9 cellular contexts compared by ENCODE assay signal in the genomic region with DNA sequence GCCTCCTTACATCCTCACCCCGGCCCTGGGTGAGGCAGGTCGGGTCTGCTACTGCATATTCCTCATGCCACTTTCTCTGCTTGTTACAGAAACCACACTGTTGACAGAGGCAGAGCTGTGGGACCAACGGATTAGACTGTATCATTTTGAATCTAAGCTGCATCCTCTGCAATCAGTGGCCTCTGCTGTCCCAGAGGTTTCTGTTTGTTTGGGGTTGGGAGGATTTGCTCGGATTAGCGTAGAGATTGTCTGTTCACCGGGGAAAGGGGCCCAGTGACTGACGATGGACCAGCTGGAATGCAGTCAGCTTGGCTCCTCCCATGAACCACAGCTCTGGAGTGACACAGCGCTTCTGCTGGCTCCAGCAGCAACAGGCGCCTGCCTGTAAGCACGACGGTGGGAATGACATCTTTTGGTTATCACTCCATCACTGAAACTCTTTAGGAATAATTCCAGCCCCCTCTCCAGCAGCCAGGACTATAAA. TPM values are rescaled to one million over a fixed set of nuclear protein-coding genes. Genes with fewer than 3 reads are reported as not detected.
DNase-seq lines count a peak whose midpoint lies in the region; ATAC-seq and TF ChIP-seq lines count a peak whose summit lies in the region.
"Had no signal": no experiment of that assay in that cellular context is flagged by ENCODE, and none has a peak within 500 bp of the region (broad histone marks: within the 10 kb centered on the region; RNA-seq: fewer than 3 reads in every experiment).

No MANE protein-coding gene starts in this region.

- POLR2A ChIA-PET in PC-3 (lab: Charles Lee; ENCODE audit: unreplicated experiment), result no interaction called here

- TF ChIP-seq CTCF in fibroblast of the aortic adventitia (IDR thresholded peaks at IDR 0.05; ENCODE audit: insufficient read depth, low read length) (no peak), neural progenitor cell (IDR thresholded peaks at IDR 0.05) (peak; percentile 20), PC-3 (conservative IDR thresholded peaks at IDR 0.05; ENCODE audit: low read depth, low read length) (no peak)

- H3K27me3 Mint-ChIP-seq in neural progenitor cell (ENCODE audit: insufficient read depth, low read depth), result peaks cover 2% of the 10 kb centered on the region

- DNase-seq in D341Med (ENCODE audit: low spot score) (peak; percentile 89), OCI-M1 (lab: John Stamatoyannopoulos, UW) (peak; percentile 45), fibroblast of the aortic adventitia (ENCODE audit: low read depth) (peak; percentile 86), neural progenitor cell (ENCODE audit: low spot score) (peak; percentile 95), PC-3 (no peak)
- no peak for DNase-seq in stimulated activated CD8-positive, alpha-beta memory T cell treated with anti-CD3 and anti-CD28 coated beads, Interleukin-4, amount 100 ng/mL, for 48 hours
- no peak for DNase-seq in activated CD4-positive, CD25-positive, alpha-beta regulatory T cell treated with anti-CD3 and anti-CD28 coated beads, Interleukin-2, amount 50 U/mL, for 72 hours

- CTCF ChIA-PET in PC-3 (lab: Charles Lee), result no interaction called here

- H3F3A ChIP-seq in neural progenitor cell (ENCODE audit: low read depth) (peaks cover 5% of the 10 kb centered on the region), PC-3 (ENCODE audit: low read length, unreplicated experiment) (no peaks in the 10 kb centered on the region)

- ATAC-seq in PC-3 (no peak), GM18520 (IDR thresholded peaks at IDR 0.05; ENCODE audit: unreplicated experiment) (no peak)

- no peak overlapping the region for H3K27ac ChIP-seq in neural progenitor cell
- no peak overlapping the region for H3K27ac ChIP-seq in PC-3 (ENCODE audit: low read length)

- H3K27me3 ChIP-seq in neural progenitor cell (no peaks in the 10 kb centered on the region), PC-3 (ENCODE audit: low read length) (no peaks in the 10 kb centered on the region)

- no TSS peak for BruUV-seq in PC-3 (replicated peaks; lab: Mats Ljungman, UMichigan)

- H3K4me1 ChIP-seq in neural progenitor cell (peaks cover 20% of the 10 kb centered on the region), PC-3 (ENCODE audit: insufficient read depth, low read length) (peaks cover 7% of the 10 kb centered on the region)

- H3K9me3 ChIP-seq in neural progenitor cell (ENCODE audit: low read depth) (no peaks in the 10 kb centered on the region), PC-3 (ENCODE audit: low read length) (no peaks in the 10 kb centered on the region)

- H2AFZ ChIP-seq in neural progenitor cell (replicated peaks), result peak overlapping the region; percentile 58
- H2AFZ ChIP-seq in PC-3 (ENCODE audit: low read length), result no peak overlapping the region

- H3K9me3 Mint-ChIP-seq in neural progenitor cell, result no peaks in the 10 kb centered on the region
- H3K9me3 Mint-ChIP-seq: dendritic cell treated with granulocyte-macrophage colony-stimulating factor and Interleukin-4, amounts not matched to agents 40 ng/mL and 50 ng/mL, for 4 days had no signal

- H4K20me1 ChIP-seq in neural progenitor cell (ENCODE audit: low read depth), result no peaks in the 10 kb centered on the region
- no peaks in the 10 kb centered on the region for H4K20me1 ChIP-seq in PC-3 (ENCODE audit: low read length)

- H3K36me3 Mint-ChIP-seq in neural progenitor cell, result no peaks in the 10 kb centered on the region

- H3K4me2 ChIP-seq in neural progenitor cell (peak overlapping the region; percentile 56), PC-3 (ENCODE audit: low read length) (no peak overlapping the region)

- H3K4me3 ChIP-seq in fibroblast of the aortic adventitia (ENCODE audit: low read depth, low read length) (no peak overlapping the region), neural progenitor cell (no peak overlapping the region), PC-3 (ENCODE audit: low read length) (no peak overlapping the region)

- intact Hi-C loops in PC-3 (cut with micrococcal nuclease), result no loop called here

- H3K36me3 ChIP-seq in neural progenitor cell, result no peaks in the 10 kb centered on the region
- H3K36me3 ChIP-seq in PC-3 (ENCODE audit: low read depth, low read length), result no peaks in the 10 kb centered on the region

- H3K27ac Mint-ChIP-seq in neural progenitor cell, result peak overlapping the region; percentile 92
- H3K27ac Mint-ChIP-seq: dendritic cell treated with granulocyte-macrophage colony-stimulating factor and Interleukin-4, amounts not matched to agents 40 ng/mL and 50 ng/mL, for 4 days had no signal

- H3K4me3 Mint-ChIP-seq in neural progenitor cell, result peak overlapping the region; percentile 64
- H3K4me3 Mint-ChIP-seq: dendritic cell treated with granulocyte-macrophage colony-stimulating factor and Interleukin-4, amounts not matched to agents 40 ng/mL and 50 ng/mL, for 4 days had no signal

- no peaks in the 10 kb centered on the region for H3K9me2 ChIP-seq in PC-3 (replicated peaks; ENCODE audit: low read length)

- H3K4me1 Mint-ChIP-seq in neural progenitor cell, result peaks cover 21% of the 10 kb centered on the region

- H3K9ac ChIP-seq in neural progenitor cell, result no peak overlapping the region
- no peak overlapping the region for H3K9ac ChIP-seq in PC-3 (ENCODE audit: low read length)

- no peaks in the 10 kb centered on the region for H3K79me2 ChIP-seq in neural progenitor cell (ENCODE audit: low read depth)
- no peaks in the 10 kb centered on the region for H3K79me2 ChIP-seq in PC-3 (ENCODE audit: low read length)

RNA-seq across cellular contexts. Expression of a gene that starts 37.3 kb away (rescaled TPM):
- total RNA-seq in fibroblast of the aortic adventitia (ENCODE audit: low replicate concordance) (0.63 TPM in 1 of 2 replicates, not detected in the other), neural progenitor cell (ENCODE audit: low replicate concordance) (0.59 TPM in 1 of 2 replicates, not detected in the other), PC-3 (2014; rRNA removed) (0.29 and 0.40 TPM in 2 replicates)

Comparison
In these comparisons a context has a peak if more than half of its experiments do, and no peak if none do; other contexts are left out.
1. DNase-seq: peak in D341Med (single experiment), OCI-M1 (single experiment), fibroblast of the aortic adventitia (single experiment) and neural progenitor cell (single experiment); none in stimulated activated CD8-positive, alpha-beta memory T cell treated with anti-CD3 and anti-CD28 coated beads, Interleukin-4, amount 100 ng/mL, for 48 hours (single experiment), PC-3 (single experiment) and activated CD4-positive, CD25-positive, alpha-beta regulatory T cell treated with anti-CD3 and anti-CD28 coated beads, Interleukin-2, amount 50 U/mL, for 72 hours (single experiment).